2 cellular contexts compared by ENCODE assay signal in genomic region chr13:71625183-71625582, GRCh38.
TF ChIP-seq lines count a peak whose summit lies in the region.

No MANE protein-coding gene starts in this region.

TF ChIP-seq in SK-N-SH, 30 proteins besides CTCF, POLR2A, EP300 and RAD21 (continued from another document):
- no peak for TF ChIP-seq SMC3 (IDR thresholded peaks at IDR 0.05; ENCODE audit: low read depth, low read length)
- no peak for TF ChIP-seq POLR2AphosphoS5 (IDR thresholded peaks at IDR 0.05; ENCODE audit: low read depth, low read length)
- TF ChIP-seq, protein P1, sequence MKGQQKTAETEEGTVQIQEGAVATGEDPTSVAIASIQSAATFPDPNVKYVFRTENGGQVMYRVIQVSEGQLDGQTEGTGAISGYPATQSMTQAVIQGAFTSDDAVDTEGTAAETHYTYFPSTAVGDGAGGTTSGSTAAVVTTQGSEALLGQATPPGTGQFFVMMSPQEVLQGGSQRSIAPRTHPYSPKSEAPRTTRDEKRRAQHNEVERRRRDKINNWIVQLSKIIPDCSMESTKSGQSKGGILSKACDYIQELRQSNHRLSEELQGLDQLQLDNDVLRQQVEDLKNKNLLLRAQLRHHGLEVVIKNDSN (IDR thresholded peaks at IDR 0.05; ENCODE audit: borderline replicate concordance, low read depth): no peak
- no peak for TF ChIP-seq MXI1 (IDR thresholded peaks at IDR 0.05; ENCODE audit: low read depth, low read length)
- TF ChIP-seq FOSL2 (IDR thresholded peaks at IDR 0.05; ENCODE audit: borderline replicate concordance, low read depth): no peak
- TF ChIP-seq YY1 (IDR thresholded peaks at IDR 0.05; ENCODE audit: low read depth): no peak
- TF ChIP-seq TCF12 (IDR thresholded peaks at IDR 0.05): no peak
- no peak for TF ChIP-seq NRF1 (IDR thresholded peaks at IDR 0.05; ENCODE audit: low read depth, low read length)
- TF ChIP-seq, protein P2, sequence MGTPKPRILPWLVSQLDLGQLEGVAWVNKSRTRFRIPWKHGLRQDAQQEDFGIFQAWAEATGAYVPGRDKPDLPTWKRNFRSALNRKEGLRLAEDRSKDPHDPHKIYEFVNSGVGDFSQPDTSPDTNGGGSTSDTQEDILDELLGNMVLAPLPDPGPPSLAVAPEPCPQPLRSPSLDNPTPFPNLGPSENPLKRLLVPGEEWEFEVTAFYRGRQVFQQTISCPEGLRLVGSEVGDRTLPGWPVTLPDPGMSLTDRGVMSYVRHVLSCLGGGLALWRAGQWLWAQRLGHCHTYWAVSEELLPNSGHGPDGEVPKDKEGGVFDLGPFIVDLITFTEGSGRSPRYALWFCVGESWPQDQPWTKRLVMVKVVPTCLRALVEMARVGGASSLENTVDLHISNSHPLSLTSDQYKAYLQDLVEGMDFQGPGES (IDR thresholded peaks at IDR 0.05; ENCODE audit: low read depth, low read length): no peak
- TF ChIP-seq TEAD4 (IDR thresholded peaks at IDR 0.05; ENCODE audit: borderline replicate concordance, insufficient read depth): no peak
- no peak for TF ChIP-seq FOXM1 (IDR thresholded peaks at IDR 0.05; ENCODE audit: low read depth)
- no peak for TF ChIP-seq NFIC (IDR thresholded peaks at IDR 0.05; ENCODE audit: borderline replicate concordance)
- TF ChIP-seq FOXJ3 (CRISPR knock-in tag; IDR thresholded peaks at IDR 0.05): no peak
- TF ChIP-seq, protein P3, sequence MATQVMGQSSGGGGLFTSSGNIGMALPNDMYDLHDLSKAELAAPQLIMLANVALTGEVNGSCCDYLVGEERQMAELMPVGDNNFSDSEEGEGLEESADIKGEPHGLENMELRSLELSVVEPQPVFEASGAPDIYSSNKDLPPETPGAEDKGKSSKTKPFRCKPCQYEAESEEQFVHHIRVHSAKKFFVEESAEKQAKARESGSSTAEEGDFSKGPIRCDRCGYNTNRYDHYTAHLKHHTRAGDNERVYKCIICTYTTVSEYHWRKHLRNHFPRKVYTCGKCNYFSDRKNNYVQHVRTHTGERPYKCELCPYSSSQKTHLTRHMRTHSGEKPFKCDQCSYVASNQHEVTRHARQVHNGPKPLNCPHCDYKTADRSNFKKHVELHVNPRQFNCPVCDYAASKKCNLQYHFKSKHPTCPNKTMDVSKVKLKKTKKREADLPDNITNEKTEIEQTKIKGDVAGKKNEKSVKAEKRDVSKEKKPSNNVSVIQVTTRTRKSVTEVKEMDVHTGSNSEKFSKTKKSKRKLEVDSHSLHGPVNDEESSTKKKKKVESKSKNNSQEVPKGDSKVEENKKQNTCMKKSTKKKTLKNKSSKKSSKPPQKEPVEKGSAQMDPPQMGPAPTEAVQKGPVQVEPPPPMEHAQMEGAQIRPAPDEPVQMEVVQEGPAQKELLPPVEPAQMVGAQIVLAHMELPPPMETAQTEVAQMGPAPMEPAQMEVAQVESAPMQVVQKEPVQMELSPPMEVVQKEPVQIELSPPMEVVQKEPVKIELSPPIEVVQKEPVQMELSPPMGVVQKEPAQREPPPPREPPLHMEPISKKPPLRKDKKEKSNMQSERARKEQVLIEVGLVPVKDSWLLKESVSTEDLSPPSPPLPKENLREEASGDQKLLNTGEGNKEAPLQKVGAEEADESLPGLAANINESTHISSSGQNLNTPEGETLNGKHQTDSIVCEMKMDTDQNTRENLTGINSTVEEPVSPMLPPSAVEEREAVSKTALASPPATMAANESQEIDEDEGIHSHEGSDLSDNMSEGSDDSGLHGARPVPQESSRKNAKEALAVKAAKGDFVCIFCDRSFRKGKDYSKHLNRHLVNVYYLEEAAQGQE (IDR thresholded peaks at IDR 0.05; ENCODE audit: low read depth, low read length): no peak

TF ChIP-seq in SK-N-SH treated with all-trans-retinoic acid at 6 μM for 48 hours, 23 proteins besides CTCF, POLR2A, EP300 and RAD21 (continued from another document):
- TF ChIP-seq POU6F1 (CRISPR knock-in tag; IDR thresholded peaks at IDR 0.05; ENCODE audit: borderline replicate concordance, low read depth) (no peak), ESRRG (CRISPR knock-in tag; IDR thresholded peaks at IDR 0.05) (no peak), CSDC2 (CRISPR knock-in tag; IDR thresholded peaks at IDR 0.05) (no peak)
- TF ChIP-seq, protein P4, sequence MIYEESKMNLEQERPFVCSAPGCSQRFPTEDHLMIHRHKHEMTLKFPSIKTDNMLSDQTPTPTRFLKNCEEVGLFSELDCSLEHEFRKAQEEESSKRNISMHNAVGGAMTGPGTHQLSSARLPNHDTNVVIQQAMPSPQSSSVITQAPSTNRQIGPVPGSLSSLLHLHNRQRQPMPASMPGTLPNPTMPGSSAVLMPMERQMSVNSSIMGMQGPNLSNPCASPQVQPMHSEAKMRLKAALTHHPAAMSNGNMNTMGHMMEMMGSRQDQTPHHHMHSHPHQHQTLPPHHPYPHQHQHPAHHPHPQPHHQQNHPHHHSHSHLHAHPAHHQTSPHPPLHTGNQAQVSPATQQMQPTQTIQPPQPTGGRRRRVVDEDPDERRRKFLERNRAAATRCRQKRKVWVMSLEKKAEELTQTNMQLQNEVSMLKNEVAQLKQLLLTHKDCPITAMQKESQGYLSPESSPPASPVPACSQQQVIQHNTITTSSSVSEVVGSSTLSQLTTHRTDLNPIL (CRISPR knock-in tag; IDR thresholded peaks at IDR 0.05; ENCODE audit: low read depth): no peak
